Comparison of ENCODE assay signal across 1 cellular context in genomic region chr3:99172736-99173657, GRCh38.
TF ChIP-seq lines count a peak whose summit lies in the region.

No MANE protein-coding gene starts in this region.

TF ChIP-seq in GM12878, 131 proteins besides CTCF, POLR2A, EP300 and RAD21 (continued from another document):
- TF ChIP-seq, protein P1, sequence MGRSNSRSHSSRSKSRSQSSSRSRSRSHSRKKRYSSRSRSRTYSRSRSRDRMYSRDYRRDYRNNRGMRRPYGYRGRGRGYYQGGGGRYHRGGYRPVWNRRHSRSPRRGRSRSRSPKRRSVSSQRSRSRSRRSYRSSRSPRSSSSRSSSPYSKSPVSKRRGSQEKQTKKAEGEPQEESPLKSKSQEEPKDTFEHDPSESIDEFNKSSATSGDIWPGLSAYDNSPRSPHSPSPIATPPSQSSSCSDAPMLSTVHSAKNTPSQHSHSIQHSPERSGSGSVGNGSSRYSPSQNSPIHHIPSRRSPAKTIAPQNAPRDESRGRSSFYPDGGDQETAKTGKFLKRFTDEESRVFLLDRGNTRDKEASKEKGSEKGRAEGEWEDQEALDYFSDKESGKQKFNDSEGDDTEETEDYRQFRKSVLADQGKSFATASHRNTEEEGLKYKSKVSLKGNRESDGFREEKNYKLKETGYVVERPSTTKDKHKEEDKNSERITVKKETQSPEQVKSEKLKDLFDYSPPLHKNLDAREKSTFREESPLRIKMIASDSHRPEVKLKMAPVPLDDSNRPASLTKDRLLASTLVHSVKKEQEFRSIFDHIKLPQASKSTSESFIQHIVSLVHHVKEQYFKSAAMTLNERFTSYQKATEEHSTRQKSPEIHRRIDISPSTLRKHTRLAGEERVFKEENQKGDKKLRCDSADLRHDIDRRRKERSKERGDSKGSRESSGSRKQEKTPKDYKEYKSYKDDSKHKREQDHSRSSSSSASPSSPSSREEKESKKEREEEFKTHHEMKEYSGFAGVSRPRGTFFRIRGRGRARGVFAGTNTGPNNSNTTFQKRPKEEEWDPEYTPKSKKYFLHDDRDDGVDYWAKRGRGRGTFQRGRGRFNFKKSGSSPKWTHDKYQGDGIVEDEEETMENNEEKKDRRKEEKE (IDR thresholded peaks at IDR 0.05): no peak
- TF ChIP-seq NFXL1 (IDR thresholded peaks at IDR 0.05; ENCODE audit: borderline replicate concordance): no peak
- no peak for TF ChIP-seq RCOR1 (conservative IDR thresholded peaks at IDR 0.05; ENCODE audit: low read depth, low read length)
- TF ChIP-seq, protein P2, sequence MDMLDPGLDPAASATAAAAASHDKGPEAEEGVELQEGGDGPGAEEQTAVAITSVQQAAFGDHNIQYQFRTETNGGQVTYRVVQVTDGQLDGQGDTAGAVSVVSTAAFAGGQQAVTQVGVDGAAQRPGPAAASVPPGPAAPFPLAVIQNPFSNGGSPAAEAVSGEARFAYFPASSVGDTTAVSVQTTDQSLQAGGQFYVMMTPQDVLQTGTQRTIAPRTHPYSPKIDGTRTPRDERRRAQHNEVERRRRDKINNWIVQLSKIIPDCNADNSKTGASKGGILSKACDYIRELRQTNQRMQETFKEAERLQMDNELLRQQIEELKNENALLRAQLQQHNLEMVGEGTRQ (IDR thresholded peaks at IDR 0.05; ENCODE audit: borderline replicate concordance, low read depth, low read length): no peak
- no peak for TF ChIP-seq PML (IDR thresholded peaks at IDR 0.05; ENCODE audit: low read length)
- TF ChIP-seq SKIL (IDR thresholded peaks at IDR 0.05; ENCODE audit: low read depth, poor library complexity, severe bottlenecking): no peak
- no peak for TF ChIP-seq ZNF217 (IDR thresholded peaks at IDR 0.05)
- TF ChIP-seq NR2C2 (IDR thresholded peaks at IDR 0.05; ENCODE audit: borderline replicate concordance, control insufficient read depth, insufficient read length, low read depth): no peak
- TF ChIP-seq FOXK2 (IDR thresholded peaks at IDR 0.05): no peak
- no peak for TF ChIP-seq SREBF1 (IDR thresholded peaks at IDR 0.05; ENCODE audit: low read length)
- TF ChIP-seq MYC (IDR thresholded peaks at IDR 0.05; ENCODE audit: insufficient read depth, insufficient read length, insufficient replicate concordance, low read length, severe bottlenecking): no peak
- TF ChIP-seq RB1 (IDR thresholded peaks at IDR 0.05; ENCODE audit: borderline replicate concordance): no peak
- TF ChIP-seq ZNF274 (IDR thresholded peaks at IDR 0.05; ENCODE audit: insufficient read depth, insufficient read length): no peak
